21 cellular contexts compared by ENCODE assay signal in genomic region chr11:35463211-35463810, GRCh38. TPM values are rescaled to one million over a fixed set of nuclear protein-coding genes. Genes with fewer than 3 reads are reported as not detected.
DNase-seq lines count a peak whose midpoint lies in the region; ATAC-seq and TF ChIP-seq lines count a peak whose summit lies in the region.
"Had no signal": no experiment of that assay in that cellular context is flagged by ENCODE, and none has a peak within 500 bp of the region (broad histone marks: within the 10 kb centered on the region; RNA-seq: fewer than 3 reads in every experiment).

No MANE protein-coding gene starts in this region.

- peak overlapping the region; percentile 67 for H3K27ac ChIP-seq in caudate nucleus (ENCODE audit: low read depth, low read length)
- H3K27ac ChIP-seq in prostate gland, result no peak overlapping the region
- H3K27ac ChIP-seq: A549; BLaER1 treated with 17β-estradiol and CSF1 and Interleukin-3, amounts not matched to agents 10 nM and 100 nM had no signal

- H3K36me3 ChIP-seq in H7 (replicated peaks; ENCODE audit: control insufficient read depth, insufficient read depth, low read length) (no peaks in the 10 kb centered on the region), prostate gland (no peaks in the 10 kb centered on the region)
- H3K36me3 ChIP-seq: BLaER1 treated with 17β-estradiol and CSF1 and Interleukin-3, amounts not matched to agents 10 nM and 100 nM had no signal

- no peaks in the 10 kb centered on the region for H3K9me3 ChIP-seq in prostate gland
- H3K9me3 ChIP-seq: A549; BLaER1 treated with 17β-estradiol and CSF1 and Interleukin-3, amounts not matched to agents 10 nM and 100 nM had no signal

- ATAC-seq in HG03565 (IDR thresholded peaks at IDR 0.05; ENCODE audit: unreplicated experiment), result no peak
- ATAC-seq: A549; CD8-positive, alpha-beta T cell had no signal

- intact Hi-C loops in head of caudate nucleus (cut with DNase I) (no loop called here), prostate gland (cut with DNase I) (no loop called here)

- H3K27me3 ChIP-seq in H7 (ENCODE audit: control insufficient read depth, insufficient read depth, low read length) (no peaks in the 10 kb centered on the region), prostate gland (replicated peaks; ENCODE audit: insufficient read depth) (no peaks in the 10 kb centered on the region)
- H3K27me3 ChIP-seq: BLaER1 treated with 17β-estradiol and CSF1 and Interleukin-3, amounts not matched to agents 10 nM and 100 nM had no signal

- DNase-seq in H7, result peak; percentile 21
- peak in 37 of 61 donors; percentile 13 to 88 (median 54) for DNase-seq in caudate nucleus (lab: John Stamatoyannopoulos, UW)
- DNase-seq in head of caudate nucleus, result peak in 26 of 42 donors; percentile 7 to 67 (median 31)
- peak; percentile 32 for DNase-seq in pons (ENCODE audit: low spot score)
- DNase-seq in dedifferentiated amniotic fluid mesenchymal stem cell (ENCODE audit: extremely low spot score), result no peak
- no peak for DNase-seq in stimulated activated CD4-positive, alpha-beta T cell treated with anti-CD3 and anti-CD28 coated beads, Interleukin-12 subunit alpha, Interleukin-12 subunit beta, amount 100 ng/mL, for 4 hours
- no peak for DNase-seq in prostate gland (ENCODE audit: low spot score)
- DNase-seq: Calu3; CD8-positive, alpha-beta T cell; EL; HCEC 1CT; IMR-90; Karpas-422; NCI-H1417 treated with DMSO at 0.1 percent for 48 hours; NCI-H1930; NCI-H345; NCI-H526 had no signal

- TF ChIP-seq POLR2A in prostate gland (IDR thresholded peaks at IDR 0.05), result no peak

- H3K4me3 ChIP-seq in H7 (ENCODE audit: insufficient read depth, low read depth, low read length) (no peak overlapping the region), prostate gland (no peak overlapping the region)
- H3K4me3 ChIP-seq: A549; BLaER1 treated with 17β-estradiol and CSF1 and Interleukin-3, amounts not matched to agents 10 nM and 100 nM had no signal

- whole genome bisulfite sequencing in prostate gland, result 63% methylated on average over 15 of the region's 15 CpGs

- no peak for TF ChIP-seq CTCF in prostate gland (IDR thresholded peaks at IDR 0.05)

- no peaks in the 10 kb centered on the region for H3K4me1 ChIP-seq in prostate gland (replicated peaks)
- H3K4me1 ChIP-seq: A549; BLaER1 treated with 17β-estradiol and CSF1 and Interleukin-3, amounts not matched to agents 10 nM and 100 nM had no signal

RNA-seq across cellular contexts. Expression of gene SLC1A2, which starts 44.0 kb away (rescaled TPM):
- total RNA-seq in H7 (2014; rRNA removed; shearing (Covaris generic)), result 0.81 and 1.0 TPM in 2 replicates
- total RNA-seq in prostate gland, result 1 to 10 TPM in 1 of 2 donors, under 1 TPM in 1; 0.82 to 1.5 TPM
- total RNA-seq: CD8-positive, alpha-beta T cell; MCF 10A had no signal

Comparison
In these comparisons a context has a peak if more than half of its experiments do, and no peak if none do; other contexts are left out.
1. DNase-seq: peak in H7 (single experiment), caudate nucleus (37 of 61), head of caudate nucleus (26 of 42) and pons (single experiment); none in dedifferentiated amniotic fluid mesenchymal stem cell (single experiment), stimulated activated CD4-positive, alpha-beta T cell treated with anti-CD3 and anti-CD28 coated beads, Interleukin-12 subunit alpha, Interleukin-12 subunit beta, amount 100 ng/mL, for 4 hours (single experiment) and prostate gland (single experiment).